In the genomic region with DNA sequence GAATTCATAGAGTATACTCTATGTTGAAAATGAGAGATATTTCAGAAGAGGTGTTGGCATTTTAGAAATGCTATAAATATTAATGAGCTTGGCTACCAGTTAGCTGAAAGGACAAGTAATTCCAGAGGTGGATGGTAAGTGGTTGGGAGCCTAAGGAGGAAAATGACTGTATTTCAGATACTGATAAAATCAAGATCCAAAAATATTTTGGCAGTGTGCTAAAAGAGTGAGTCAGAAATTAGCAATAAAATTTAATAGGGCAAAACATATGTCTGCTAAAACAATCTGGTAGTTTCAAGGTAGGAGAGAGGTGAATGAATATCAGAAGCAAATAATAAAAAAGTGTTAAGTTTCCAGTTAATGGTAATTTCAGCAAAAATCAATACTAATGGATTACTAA, we compare ENCODE assay signal across 21 cellular contexts.
DNase-seq lines count a peak whose midpoint lies in the region; ATAC-seq and TF ChIP-seq lines count a peak whose summit lies in the region.
"Had no signal": no experiment of that assay in that cellular context is flagged by ENCODE, and none has a peak within 500 bp of the region (broad histone marks: within the 10 kb centered on the region; RNA-seq: fewer than 3 reads in every experiment).

No MANE protein-coding gene starts in this region.

- CTCF ChIA-PET in mammary epithelial cell (lab: Charles Lee; ENCODE audit: low non-redundant PET), result no interaction called here

- H3K9ac ChIP-seq in mammary epithelial cell (ENCODE audit: insufficient read depth, low read length), result no peak overlapping the region
- H3K9ac ChIP-seq: BLaER1, GM23248 had no signal

- no peak for TF ChIP-seq CTCF in mammary epithelial cell (conservative IDR thresholded peaks at IDR 0.05 in 1 of 2, IDR thresholded peaks at IDR 0.05 in 1 of 2; ENCODE audit: extremely low read depth in 1 of 2, insufficient read depth in 1 of 2, low read depth in 1 of 2, low read length in 2 of 2)
- no peak for TF ChIP-seq CTCF in breast epithelium (IDR thresholded peaks at IDR 0.05)
- no peak for TF ChIP-seq CTCF in LNCaP clone FGC (IDR thresholded peaks at IDR 0.05; ENCODE audit: control insufficient read depth, extremely low read depth, insufficient read depth)
- no peak for TF ChIP-seq CTCF in RWPE2 (IDR thresholded peaks at IDR 0.05; ENCODE audit: poor library complexity, severe bottlenecking)
- TF ChIP-seq CTCF in right lobe of liver (IDR thresholded peaks at IDR 0.05), result no peak

- DNase-seq in mammary epithelial cell (peak; percentile 47), breast epithelium (ENCODE audit: low spot score in 2 of 2) (no peak), LNCaP clone FGC (ENCODE audit: low read depth) (peak; percentile 6), RWPE2 (ENCODE audit: low spot score) (no peak), aorta (no peak), right lobe of liver (no peak), NCI-H1092 treated with DMSO at 0.1 percent for 48 hours (lab: John Stamatoyannopoulos, UW) (no peak)
- DNase-seq: 8988T; ACHN; Caco-2; CD4-positive, CD25-positive, alpha-beta regulatory T cell; CD8-positive, alpha-beta T cell; DMS53; DMS79 treated with DMSO at 0.1 percent for 48 hours; GF-D8; GM23248; H7; HCEC 1CT had no signal

- H3K27me3 ChIP-seq in mammary epithelial cell (ENCODE audit: insufficient read depth, low read length) (no peaks in the 10 kb centered on the region), breast epithelium (no peaks in the 10 kb centered on the region), RWPE2 (ENCODE audit: insufficient read depth, poor library complexity, severe bottlenecking) (no peaks in the 10 kb centered on the region), aorta (ENCODE audit: control insufficient read depth in 1 of 2, insufficient read depth in 2 of 2, low read length in 1 of 2) (no peaks in the 10 kb centered on the region), right lobe of liver (no peaks in the 10 kb centered on the region)
- H3K27me3 ChIP-seq: BLaER1 had no signal

- H3K36me3 ChIP-seq in mammary epithelial cell (ENCODE audit: insufficient read depth, low read length), result no peaks in the 10 kb centered on the region
- H3K36me3 ChIP-seq in breast epithelium, result no peaks in the 10 kb centered on the region
- H3K36me3 ChIP-seq in RWPE2 (ENCODE audit: low read depth), result no peaks in the 10 kb centered on the region
- no peaks in the 10 kb centered on the region for H3K36me3 ChIP-seq in aorta (ENCODE audit: control insufficient read depth in 1 of 2, insufficient read depth in 2 of 2, low read length in 1 of 2)
- H3K36me3 ChIP-seq in right lobe of liver, result no peaks in the 10 kb centered on the region
- H3K36me3 ChIP-seq: BLaER1 had no signal

- no peaks in the 10 kb centered on the region for H4K20me1 ChIP-seq in mammary epithelial cell (ENCODE audit: insufficient read depth, low read length)
- H4K20me1 ChIP-seq: BLaER1 had no signal

- no TSS peak for BruUV-seq in mammary epithelial cell (replicated peaks; lab: Mats Ljungman, UMichigan)

- in situ Hi-C loops in mammary epithelial cell (cut with MboI; ENCODE audit: low sequenced_read_pairs in 2 of 2), result no loop called here

- H2AFZ ChIP-seq in mammary epithelial cell (ENCODE audit: low read depth, low read length), result no peak overlapping the region
- H2AFZ ChIP-seq: GM23248 had no signal

- ATAC-seq in RWPE2 (ENCODE audit: low read depth) (peak; percentile 64), aorta (ENCODE audit: low FRiP score) (no peak), right lobe of liver (no peak)
- ATAC-seq: A549; CD8-positive, alpha-beta T cell had no signal

- H3K79me2 ChIP-seq in mammary epithelial cell (ENCODE audit: insufficient read depth, low read length), result no peaks in the 10 kb centered on the region

- H3K4me3 ChIP-seq in mammary epithelial cell (replicated peaks in 1 of 3; ENCODE audit: insufficient read depth in 1 of 3, low read depth in 2 of 3, low read length in 3 of 3) (no peak overlapping the region), breast epithelium (no peak overlapping the region), LNCaP clone FGC (ENCODE audit: low read depth, low read length) (no peak overlapping the region), RWPE2 (ENCODE audit: severe bottlenecking) (no peak overlapping the region), aorta (ENCODE audit: low read length in 2 of 2) (no peak overlapping the region), right lobe of liver (no peak overlapping the region)
- H3K4me3 ChIP-seq: A549, BLaER1, GM23248 had no signal

- dilution Hi-C loops in mammary epithelial cell (cut with HindIII; ENCODE audit: low sequenced_read_pairs), result no loop called here

- H3K4me2 ChIP-seq in mammary epithelial cell (ENCODE audit: insufficient read depth, low read depth, low read length), result no peak overlapping the region
- H3K4me2 ChIP-seq: A549, BLaER1 had no signal

- TF ChIP-seq POLR2A in breast epithelium (IDR thresholded peaks at IDR 0.05) (no peak), right lobe of liver (IDR thresholded peaks at IDR 0.05) (no peak)

- no peaks in the 10 kb centered on the region for H3K9me3 ChIP-seq in mammary epithelial cell (replicated peaks; ENCODE audit: insufficient read depth, low read length)
- H3K9me3 ChIP-seq in breast epithelium, result no peaks in the 10 kb centered on the region
- H3K9me3 ChIP-seq in RWPE2 (ENCODE audit: severe bottlenecking), result no peaks in the 10 kb centered on the region
- H3K9me3 ChIP-seq in aorta (ENCODE audit: control insufficient read depth, low read length), result no peaks in the 10 kb centered on the region
- H3K9me3 ChIP-seq in right lobe of liver, result no peaks in the 10 kb centered on the region
- H3K9me3 ChIP-seq: A549, BLaER1, Caco-2 had no signal

- intact Hi-C loops in mammary epithelial cell (cut with micrococcal nuclease), result no loop called here
- intact Hi-C loops in breast epithelium (cut with DNase I; ENCODE audit: low total_unique reads), result no loop called here
- intact Hi-C loops in aorta (cut with DNase I), result no loop called here
- intact Hi-C loops in right lobe of liver (cut with DNase I), result no loop called here

- H3K4me1 ChIP-seq in mammary epithelial cell (ENCODE audit: insufficient read depth, low read length) (no peaks in the 10 kb centered on the region), breast epithelium (no peaks in the 10 kb centered on the region), RWPE2 (ENCODE audit: insufficient read depth, poor library complexity, severe bottlenecking) (peaks cover 8% of the 10 kb centered on the region), aorta (ENCODE audit: control insufficient read depth in 1 of 2, insufficient read depth in 2 of 2, low read length in 2 of 2) (no peaks in the 10 kb centered on the region), right lobe of liver (no peaks in the 10 kb centered on the region)
- H3K4me1 ChIP-seq: A549, BLaER1, Caco-2 had no signal

- no peak overlapping the region for H3K27ac ChIP-seq in mammary epithelial cell (ENCODE audit: insufficient read depth, low read depth, low read length)
- H3K27ac ChIP-seq in breast epithelium, result no peak overlapping the region
- no peak overlapping the region for H3K27ac ChIP-seq in RWPE2 (ENCODE audit: poor library complexity, severe bottlenecking)
- H3K27ac ChIP-seq in aorta (ENCODE audit: low read depth in 1 of 2, low read length in 2 of 2), result no peak overlapping the region
- no peak overlapping the region for H3K27ac ChIP-seq in right lobe of liver
- H3K27ac ChIP-seq: A549, BLaER1, C4-2B, GM23248 had no signal

Comparison
In these comparisons a context has a peak if more than half of its experiments do, and no peak if none do; other contexts are left out.
1. DNase-seq: peak in mammary epithelial cell (single experiment) and LNCaP clone FGC (single experiment); none in breast epithelium (0 of 2), RWPE2 (single experiment), aorta (0 of 2), right lobe of liver (0 of 3) and NCI-H1092 treated with DMSO at 0.1 percent for 48 hours (single experiment).